In genomic region chr4:106565727-106566126, GRCh38 we compare ENCODE assay signal across 20 cellular contexts.
DNase-seq lines count a peak whose midpoint lies in the region; ATAC-seq and TF ChIP-seq lines count a peak whose summit lies in the region.
"Had no signal": no experiment of that assay in that cellular context is flagged by ENCODE, and none has a peak within 500 bp of the region (broad histone marks: within the 10 kb centered on the region; RNA-seq: fewer than 3 reads in every experiment).

No MANE protein-coding gene starts in this region.

- H3K4me1 ChIP-seq in breast epithelium, result no peaks in the 10 kb centered on the region
- H3K4me1 ChIP-seq in CD8-positive, alpha-beta T cell (ENCODE audit: insufficient read depth, low read length), result no peaks in the 10 kb centered on the region

- TF ChIP-seq CTCF in MCF 10A (IDR thresholded peaks at IDR 0.05; ENCODE audit: unreplicated experiment) (no peak), breast epithelium (IDR thresholded peaks at IDR 0.05) (no peak), epithelial cell of esophagus (IDR thresholded peaks at IDR 0.05; ENCODE audit: insufficient read depth, low read depth, low read length, missing control alignments) (no peak)
- no peak for TF ChIP-seq CTCF in CD8-positive, alpha-beta T cell (IDR thresholded peaks at IDR 0.05)

- H3K4me3 Mint-ChIP-seq in MCF 10A (ENCODE audit: unreplicated experiment), result no peak overlapping the region
- no peak overlapping the region for H3K4me3 Mint-ChIP-seq in T-helper 2 cell treated with Interferon-gamma antibody and Interleukin-4, amounts not matched to agents 5 μg/mL and 100 μg/mL, for 36 hours
- no peak overlapping the region for H3K4me3 Mint-ChIP-seq in CD8-positive, alpha-beta T cell

- no peak overlapping the region for H3K27ac ChIP-seq in breast epithelium
- no peak overlapping the region for H3K27ac ChIP-seq in CD8-positive, alpha-beta T cell (ENCODE audit: low read depth, low read length)
- H3K27ac ChIP-seq: BLaER1 treated with 17β-estradiol and CSF1 and Interleukin-3, amounts not matched to agents 10 nM and 100 nM; PC-9 had no signal

- intact Hi-C loops in MCF 10A (cut with micrococcal nuclease), result no loop called here
- intact Hi-C loops in breast epithelium (cut with DNase I; ENCODE audit: low total_unique reads), result no loop called here
- intact Hi-C loops in CD8-positive, alpha-beta T cell (cut with DNase I, micrococcal nuclease), result no loop called here

- CTCF ChIA-PET in MCF 10A (lab: Yijun Ruan, JAX), result no interaction called here
- CTCF ChIA-PET in CD8-positive, alpha-beta T cell (lab: Charles Lee), result no interaction called here

- no peaks in the 10 kb centered on the region for H3K9me3 Mint-ChIP-seq in MCF 10A (ENCODE audit: unreplicated experiment)
- H3K9me3 Mint-ChIP-seq in T-helper 2 cell treated with Interferon-gamma antibody and Interleukin-4, amounts not matched to agents 5 μg/mL and 100 μg/mL, for 36 hours, result peaks cover 7% of the 10 kb centered on the region
- H3K9me3 Mint-ChIP-seq in CD8-positive, alpha-beta T cell, result peaks cover 3% of the 10 kb centered on the region

- no peaks in the 10 kb centered on the region for H3K27me3 ChIP-seq in breast epithelium
- H3K27me3 ChIP-seq in CD8-positive, alpha-beta T cell (ENCODE audit: insufficient read depth, low read length), result no peaks in the 10 kb centered on the region
- H3K27me3 ChIP-seq: BLaER1 treated with 17β-estradiol and CSF1 and Interleukin-3, amounts not matched to agents 10 nM and 100 nM had no signal

- POLR2A ChIA-PET in MCF 10A (lab: Yijun Ruan, JAX), result no interaction called here
- POLR2A ChIA-PET in CD8-positive, alpha-beta T cell (lab: Charles Lee), result no interaction called here

- H3K9me3 ChIP-seq in breast epithelium, result peaks cover 0 to 4% of the 10 kb centered on the region in 2 donors
- no peaks in the 10 kb centered on the region for H3K9me3 ChIP-seq in CD8-positive, alpha-beta T cell (ENCODE audit: low read length)

- no peak for ATAC-seq in CD8-positive, alpha-beta T cell
- no peak for ATAC-seq in GM18858 (IDR thresholded peaks at IDR 0.05; ENCODE audit: unreplicated experiment)

- DNase-seq in MCF 10A (ENCODE audit: unreplicated experiment) (no peak), breast epithelium (ENCODE audit: low spot score in 2 of 2) (no peak), epithelial cell of esophagus (ENCODE audit: low read depth) (peak; percentile 42), kidney glomerular epithelial cell (lab: John Stamatoyannopoulos, UW) (peak; percentile 80), NCI-H1105 (lab: John Stamatoyannopoulos, UW) (no peak)
- no peak for DNase-seq in T-helper 2 cell treated with Interferon-gamma antibody and Interleukin-4, amounts not matched to agents 5 μg/mL and 100 μg/mL, for 36 hours (ENCODE audit: low spot score)
- DNase-seq in CD8-positive, alpha-beta T cell, result no peak
- DNase-seq: 8988T, DMS 273 treated with DMSO at 0.1 percent for 48 hours, GF-D8, GOT3, KBM-7, NCI-H1048, NCI-H146, NCI-H2081, NCI-H510A, NCI-H774, PC-9 had no signal

- BruUV-seq in MCF 10A (replicated peaks; lab: Mats Ljungman, UMichigan), result no TSS peak

- peaks cover 17% of the 10 kb centered on the region for H3K4me1 Mint-ChIP-seq in MCF 10A (ENCODE audit: insufficient read depth, unreplicated experiment)
- H3K4me1 Mint-ChIP-seq in T-helper 2 cell treated with Interferon-gamma antibody and Interleukin-4, amounts not matched to agents 5 μg/mL and 100 μg/mL, for 36 hours (ENCODE audit: low read depth), result no peaks in the 10 kb centered on the region
- H3K4me1 Mint-ChIP-seq in CD8-positive, alpha-beta T cell (ENCODE audit: low read depth), result no peaks in the 10 kb centered on the region

- no peaks in the 10 kb centered on the region for H3K36me3 Mint-ChIP-seq in MCF 10A (ENCODE audit: insufficient read depth, unreplicated experiment)
- H3K36me3 Mint-ChIP-seq in T-helper 2 cell treated with Interferon-gamma antibody and Interleukin-4, amounts not matched to agents 5 μg/mL and 100 μg/mL, for 36 hours (ENCODE audit: low read depth), result no peaks in the 10 kb centered on the region
- no peaks in the 10 kb centered on the region for H3K36me3 Mint-ChIP-seq in CD8-positive, alpha-beta T cell

- peak overlapping the region; percentile 3 for H3K27ac Mint-ChIP-seq in MCF 10A (ENCODE audit: low read depth, unreplicated experiment)
- H3K27ac Mint-ChIP-seq in T-helper 2 cell treated with Interferon-gamma antibody and Interleukin-4, amounts not matched to agents 5 μg/mL and 100 μg/mL, for 36 hours, result no peak overlapping the region
- H3K27ac Mint-ChIP-seq in CD8-positive, alpha-beta T cell, result no peak overlapping the region

- no peaks in the 10 kb centered on the region for H3K36me3 ChIP-seq in breast epithelium
- H3K36me3 ChIP-seq in CD8-positive, alpha-beta T cell (ENCODE audit: insufficient read depth, low read length), result no peaks in the 10 kb centered on the region
- H3K36me3 ChIP-seq: BLaER1 treated with 17β-estradiol and CSF1 and Interleukin-3, amounts not matched to agents 10 nM and 100 nM had no signal

- no peak for TF ChIP-seq POLR2A in breast epithelium (IDR thresholded peaks at IDR 0.05)

- H3K4me3 ChIP-seq in breast epithelium, result no peak overlapping the region
- no peak overlapping the region for H3K4me3 ChIP-seq in epithelial cell of esophagus (ENCODE audit: low read length)
- H3K4me3 ChIP-seq in CD8-positive, alpha-beta T cell (ENCODE audit: low read depth, low read length), result no peak overlapping the region
- H3K4me3 ChIP-seq: BLaER1 treated with 17β-estradiol and CSF1 and Interleukin-3, amounts not matched to agents 10 nM and 100 nM; PC-9 had no signal

- no peaks in the 10 kb centered on the region for H3K27me3 Mint-ChIP-seq in MCF 10A (ENCODE audit: insufficient read depth, unreplicated experiment)
- H3K27me3 Mint-ChIP-seq in T-helper 2 cell treated with Interferon-gamma antibody and Interleukin-4, amounts not matched to agents 5 μg/mL and 100 μg/mL, for 36 hours (ENCODE audit: low read depth), result no peaks in the 10 kb centered on the region
- H3K27me3 Mint-ChIP-seq in CD8-positive, alpha-beta T cell (ENCODE audit: low read depth), result no peaks in the 10 kb centered on the region

Comparison
In these comparisons a context has a peak if more than half of its experiments do, and no peak if none do; other contexts are left out.
1. DNase-seq: peak in epithelial cell of esophagus (single experiment) and kidney glomerular epithelial cell (single experiment); none in MCF 10A (single experiment), breast epithelium (0 of 2), NCI-H1105 (single experiment), T-helper 2 cell treated with Interferon-gamma antibody and Interleukin-4, amounts not matched to agents 5 μg/mL and 100 μg/mL, for 36 hours (single experiment) and CD8-positive, alpha-beta T cell (0 of 7).